ENCODE assay signal across 1 cellular context in genomic region chr1:155831279-155831976, GRCh38.
TF ChIP-seq lines count a peak whose summit lies in the region.

No MANE protein-coding gene starts in this region.

TF ChIP-seq in HEK293, 187 proteins besides CTCF, POLR2A, EP300 and RAD21 (continued from another document):
- TF ChIP-seq ZNF571 (tag by site-specific recombination; IDR thresholded peaks at IDR 0.05): no peak
- peak; percentile 71 for TF ChIP-seq ZNF623 (tag by site-specific recombination; IDR thresholded peaks at IDR 0.05)
- no peak for TF ChIP-seq ZSCAN16 (tag by site-specific recombination; IDR thresholded peaks at IDR 0.05)
- no peak for TF ChIP-seq ATF2 (tag by site-specific recombination; IDR thresholded peaks at IDR 0.05; ENCODE audit: low read depth)
- peak; percentile 32; the same call in 1 of the 2 replicates for TF ChIP-seq ZBTB21 (tag by site-specific recombination; IDR thresholded peaks at IDR 0.05)
- 0 out of 2 replicates have a peak, but pooled peaks have one; percentile 17 for TF ChIP-seq ZNF514 (tag by site-specific recombination; IDR thresholded peaks at IDR 0.05)
- no peak for TF ChIP-seq ZNF621 (tag by site-specific recombination; IDR thresholded peaks at IDR 0.05)
- TF ChIP-seq RBAK (tag by site-specific recombination; IDR thresholded peaks at IDR 0.05): no peak
- peak; percentile 66; the same call in 1 of the 2 replicates for TF ChIP-seq ZNF433 (tag by site-specific recombination; IDR thresholded peaks at IDR 0.05; ENCODE audit: low read depth)
- peak; percentile 69 for TF ChIP-seq ZBTB8A (tag by site-specific recombination; IDR thresholded peaks at IDR 0.05)
- TF ChIP-seq ZXDB (tag by site-specific recombination; IDR thresholded peaks at IDR 0.05): peak; percentile 63; the same call in 1 of the 2 replicates
- peak; percentile 69 for TF ChIP-seq ZBTB11 (tag by site-specific recombination; conservative IDR thresholded peaks at IDR 0.05; ENCODE audit: low read depth)
- TF ChIP-seq ZNF292 (tag by site-specific recombination; IDR thresholded peaks at IDR 0.05; ENCODE audit: borderline replicate concordance, low read depth): peak; percentile 46; the same call in 1 of the 2 replicates
- peak; percentile 60; the same call in 1 of the 2 replicates for TF ChIP-seq REST (tag by site-specific recombination; IDR thresholded peaks at IDR 0.05)
- peak; percentile 74 for TF ChIP-seq ZNF664 (tag by site-specific recombination; IDR thresholded peaks at IDR 0.05)
- peak; percentile 93 for TF ChIP-seq ZNF394 (tag by site-specific recombination; IDR thresholded peaks at IDR 0.05; ENCODE audit: borderline replicate concordance)
- peak; percentile 91 for TF ChIP-seq ZNF518A (tag by site-specific recombination; conservative IDR thresholded peaks at IDR 0.05; ENCODE audit: low read depth)
- no peak for TF ChIP-seq ZNF791 (tag by site-specific recombination; IDR thresholded peaks at IDR 0.05)
- TF ChIP-seq ZNF366 (tag by site-specific recombination; conservative IDR thresholded peaks at IDR 0.05): no peak
- 0 out of 2 replicates have a peak, but pooled peaks have one; percentile 44 for TF ChIP-seq ZFP37 (tag by site-specific recombination; IDR thresholded peaks at IDR 0.05)
- TF ChIP-seq ZIC2 (tag by site-specific recombination; IDR thresholded peaks at IDR 0.05): no peak
- TF ChIP-seq ZSCAN5A (tag by site-specific recombination; IDR thresholded peaks at IDR 0.05): no peak
- peak; percentile 33; the same call in 1 of the 2 replicates for TF ChIP-seq ZNF629 (tag by site-specific recombination; IDR thresholded peaks at IDR 0.05)
- TF ChIP-seq KLF7 (tag by site-specific recombination; IDR thresholded peaks at IDR 0.05; ENCODE audit: borderline replicate concordance): no peak; the same call in 1 of the 2 replicates
- peak; percentile 66 for TF ChIP-seq ZNF558 (tag by site-specific recombination; IDR thresholded peaks at IDR 0.05)
- TF ChIP-seq ZNF391 (tag by site-specific recombination; IDR thresholded peaks at IDR 0.05; ENCODE audit: borderline replicate concordance, low read depth): no peak
- no peak for TF ChIP-seq ZNF324 (tag by site-specific recombination; IDR thresholded peaks at IDR 0.05)
- 0 out of 2 replicates have a peak, but pooled peaks have one; percentile 34 for TF ChIP-seq GFI1B (tag by site-specific recombination; IDR thresholded peaks at IDR 0.05)
- no peak for TF ChIP-seq INSM2 (tag by site-specific recombination; IDR thresholded peaks at IDR 0.05)
- TF ChIP-seq ZNF513 (tag by site-specific recombination; IDR thresholded peaks at IDR 0.05): no peak
- peak; percentile 35; the same call in 1 of the 2 replicates for TF ChIP-seq ZNF654 (tag by site-specific recombination; IDR thresholded peaks at IDR 0.05; ENCODE audit: low read depth)
- TF ChIP-seq PRDM10 (tag by site-specific recombination; IDR thresholded peaks at IDR 0.05): no peak
- peak; percentile 89 for TF ChIP-seq ZNF426 (tag by site-specific recombination; IDR thresholded peaks at IDR 0.05)
- no peak for TF ChIP-seq ZNF776 (tag by site-specific recombination; IDR thresholded peaks at IDR 0.05; ENCODE audit: borderline replicate concordance)
- TF ChIP-seq ZNF140 (tag by site-specific recombination; IDR thresholded peaks at IDR 0.05): peak; percentile 73
